1 cellular context compared by ENCODE assay signal in the genomic region with DNA sequence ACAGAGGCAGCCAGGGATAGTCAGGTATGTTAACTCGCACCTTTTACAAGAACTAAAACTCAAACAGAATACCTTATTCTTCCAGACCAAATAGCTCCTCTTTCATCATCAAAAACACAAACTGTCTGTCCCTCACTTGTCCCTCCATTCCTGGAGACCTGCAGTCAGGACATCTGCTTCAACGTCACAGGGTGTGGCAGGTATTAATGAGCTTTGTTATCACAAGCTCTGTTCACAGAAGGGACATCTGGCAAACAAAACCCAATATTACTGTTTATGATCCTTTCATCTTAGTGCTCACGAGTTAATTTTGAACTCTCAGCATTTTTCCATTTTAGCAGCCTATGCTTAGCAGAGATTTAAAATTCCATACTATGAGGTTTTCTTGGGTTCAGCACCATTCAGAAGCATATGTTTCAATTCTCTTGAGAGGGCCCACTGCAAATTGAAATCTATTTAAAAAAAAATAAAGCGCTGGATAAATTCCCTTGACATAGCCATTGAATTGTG.
TF ChIP-seq lines count a peak whose summit lies in the region.

No MANE protein-coding gene starts in this region.

TF ChIP-seq in SK-N-SH treated with all-trans-retinoic acid at 6 μM for 48 hours, 23 proteins besides CTCF, POLR2A, EP300 and RAD21 (continued from another document):
- TF ChIP-seq TSHZ2 (CRISPR knock-in tag; IDR thresholded peaks at IDR 0.05) (no peak), ZFP30 (CRISPR knock-in tag; IDR thresholded peaks at IDR 0.05) (no peak), BACH2 (CRISPR knock-in tag; IDR thresholded peaks at IDR 0.05; ENCODE audit: borderline replicate concordance) (no peak), RARB (CRISPR knock-in tag; IDR thresholded peaks at IDR 0.05) (no peak), GLIS3 (CRISPR knock-in tag; IDR thresholded peaks at IDR 0.05) (no peak), OSR1 (CRISPR knock-in tag; IDR thresholded peaks at IDR 0.05) (no peak), ESRRG (CRISPR knock-in tag; IDR thresholded peaks at IDR 0.05) (no peak), ZFP3 (CRISPR knock-in tag; IDR thresholded peaks at IDR 0.05) (no peak), CREB5 (CRISPR knock-in tag; IDR thresholded peaks at IDR 0.05; ENCODE audit: low read depth) (no peak)
- TF ChIP-seq, protein P1, sequence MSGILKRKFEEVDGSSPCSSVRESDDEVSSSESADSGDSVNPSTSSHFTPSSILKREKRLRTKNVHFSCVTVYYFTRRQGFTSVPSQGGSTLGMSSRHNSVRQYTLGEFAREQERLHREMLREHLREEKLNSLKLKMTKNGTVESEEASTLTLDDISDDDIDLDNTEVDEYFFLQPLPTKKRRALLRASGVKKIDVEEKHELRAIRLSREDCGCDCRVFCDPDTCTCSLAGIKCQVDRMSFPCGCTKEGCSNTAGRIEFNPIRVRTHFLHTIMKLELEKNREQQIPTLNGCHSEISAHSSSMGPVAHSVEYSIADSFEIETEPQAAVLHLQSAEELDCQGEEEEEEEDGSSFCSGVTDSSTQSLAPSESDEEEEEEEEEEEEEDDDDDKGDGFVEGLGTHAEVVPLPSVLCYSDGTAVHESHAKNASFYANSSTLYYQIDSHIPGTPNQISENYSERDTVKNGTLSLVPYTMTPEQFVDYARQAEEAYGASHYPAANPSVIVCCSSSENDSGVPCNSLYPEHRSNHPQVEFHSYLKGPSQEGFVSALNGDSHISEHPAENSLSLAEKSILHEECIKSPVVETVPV (CRISPR knock-in tag; IDR thresholded peaks at IDR 0.05) = no peak
